15 cellular contexts compared by ENCODE assay signal in genomic region chr19:40229484-40229883, GRCh38. TPM values are rescaled to one million over a fixed set of nuclear protein-coding genes. Genes with fewer than 3 reads are reported as not detected.
DNase-seq lines count a peak whose midpoint lies in the region; ATAC-seq, FAIRE-seq and TF ChIP-seq lines count a peak whose summit lies in the region.
"Had no signal": no experiment of that assay in that cellular context is flagged by ENCODE, and none has a peak within 500 bp of the region (broad histone marks: within the 10 kb centered on the region; RNA-seq: fewer than 3 reads in every experiment).

No MANE protein-coding gene starts in this region.

- intact Hi-C loops in HepG2 (cut with micrococcal nuclease; ENCODE audit: unreplicated experiment): no loop called here
- intact Hi-C loops in right lobe of liver (cut with DNase I): loop anchor here in 1 of 2 donors (10.0 kb wide), 1 partner anchor 45 kb away; no protein-coding TSS in a partner anchor

- no peak overlapping the region for H2AFZ ChIP-seq in HepG2 (ENCODE audit: low read length)

- DNase-seq in HepG2 (ENCODE audit: low spot score): no peak
- no peak for DNase-seq in right lobe of liver
- peak; percentile 81 for DNase-seq in RKO (ENCODE audit: low spot score)
- peak; percentile 10 for DNase-seq in fibroblast of peridontal ligament (ENCODE audit: extremely low read depth)
- no peak for DNase-seq in thoracic aorta (ENCODE audit: low spot score)
- DNase-seq in foreskin melanocyte: no peak
- DNase-seq in Kasumi-1 (lab: John Stamatoyannopoulos, UW): no peak
- DNase-seq: activated CD8-positive, alpha-beta memory T cell treated with anti-CD3 and anti-CD28 coated beads, Interleukin-2, amount 10 ng/mL, durations not matched to agents 7 days and 5 days; CD4-positive, alpha-beta memory T cell; natural killer cell; NCI-H1092; NCI-H774 had no signal

- no peak for FAIRE-seq in HepG2 (lab: Jason Lieb, UNC)

- 42% methylated on average over 3 of the region's 3 CpGs for WGBS in HepG2 (ENCODE audit: low lambda C conversion rate)
- 37% methylated on average over 2 of the region's 3 CpGs for WGBS in right lobe of liver (ENCODE audit: insufficient coverage, low coverage, low lambda C conversion rate, missing lambda C conversion rate)

- TSS peak; percentile 24 for BruUV-seq in HepG2 (replicated peaks; lab: Mats Ljungman, UMichigan)

- H3K27ac ChIP-seq in HepG2 (ENCODE audit: extremely low read length, insufficient read depth, low read length) (no peak overlapping the region), right lobe of liver (no peak overlapping the region), thoracic aorta (peak overlapping the region; percentile 41 to 48)
- H3K27ac ChIP-seq: esophagus muscularis mucosa had no signal

- H4K20me1 ChIP-seq in HepG2 (ENCODE audit: insufficient read depth, low read length): no peaks in the 10 kb centered on the region

- POLR2A ChIA-PET in HepG2 (lab: Yijun Ruan, JAX): interaction anchor here (1.0 kb wide), 1 partner anchor 75 kb away, joined by 3 read pairs; no protein-coding TSS in a partner anchor

- H3K27me3 ChIP-seq in HepG2 (ENCODE audit: control insufficient read depth in 1 of 2, insufficient read depth in 2 of 2, low read length in 2 of 2) (no peaks in the 10 kb centered on the region), right lobe of liver (no peaks in the 10 kb centered on the region), thoracic aorta (replicated peaks; ENCODE audit: insufficient read depth) (peaks cover 9% of the 10 kb centered on the region)

- no peak overlapping the region for H3K4me2 ChIP-seq in HepG2 (ENCODE audit: low read depth, low read length)

- TF ChIP-seq POLR2A in HepG2 (IDR thresholded peaks at IDR 0.05; ENCODE audit: insufficient read depth in 1 of 2, low read depth in 2 of 2, low read length in 2 of 2): no peak
- TF ChIP-seq POLR2A in right lobe of liver (IDR thresholded peaks at IDR 0.05): no peak

- H3K4me1 ChIP-seq in HepG2 (ENCODE audit: insufficient read depth, low read length): peaks cover 86% of the 10 kb centered on the region
- peaks cover 0 to 36% (median 11%) of the 10 kb centered on the region in 4 donors for H3K4me1 ChIP-seq in right lobe of liver
- H3K4me1 ChIP-seq in thoracic aorta (ENCODE audit: control insufficient read depth in 1 of 2, low read depth in 2 of 2): peaks cover 20 to 45% of the 10 kb centered on the region in 2 donors

- CTCF ChIA-PET in HepG2 (lab: Yijun Ruan, JAX; ENCODE audit: low intra/inter-chr PET ratio, low total read pairs): no interaction called here

- TF ChIP-seq CTCF in HepG2 (CRISPR knock-in tag; IDR thresholded peaks at IDR 0.05) (no peak), right lobe of liver (IDR thresholded peaks at IDR 0.05) (no peak), thoracic aorta (IDR thresholded peaks at IDR 0.05) (no peak)

- no peak for TF ChIP-seq RAD21 in HepG2 (CRISPR knock-in tag; IDR thresholded peaks at IDR 0.05)

- H3K4me3 ChIP-seq in HepG2 (replicated peaks in 1 of 3; ENCODE audit: insufficient read depth in 1 of 3, low read depth in 2 of 3, low read length in 3 of 3) (no peak overlapping the region), right lobe of liver (no peak overlapping the region), thoracic aorta (no peak overlapping the region)
- H3K4me3 ChIP-seq: esophagus muscularis mucosa had no signal

- H3K9me3 ChIP-seq in HepG2 (ENCODE audit: low read length) (no peaks in the 10 kb centered on the region), right lobe of liver (no peaks in the 10 kb centered on the region), thoracic aorta (no peaks in the 10 kb centered on the region)
- H3K9me3 ChIP-seq: esophagus muscularis mucosa had no signal

- H3K36me3 ChIP-seq in HepG2 (replicated peaks in 1 of 2; ENCODE audit: control insufficient read depth in 1 of 2, insufficient read depth in 2 of 2, low read length in 2 of 2): peaks cover 0 to 2% of the 10 kb centered on the region in 2 experiments; a peak in 2 of 5 replicates
- peaks cover 0 to 2% (median under 1%) of the 10 kb centered on the region in 4 donors for H3K36me3 ChIP-seq in right lobe of liver
- H3K36me3 ChIP-seq in thoracic aorta: peaks cover 1% of the 10 kb centered on the region

- no peaks in the 10 kb centered on the region for H3K79me2 ChIP-seq in HepG2 (ENCODE audit: insufficient read depth, low read length)

- in situ Hi-C loops in HepG2 (cut with HindIII; ENCODE audit: extremely low pct_ligation_motif_present, low pct_unique_long_range_greater_than_20kb): no loop called here

- TF ChIP-seq EP300 in HepG2 (IDR thresholded peaks at IDR 0.05; ENCODE audit: low read depth in 2 of 2, low read length in 2 of 2): no peak
- TF ChIP-seq EP300 in HepG2 (CRISPR knock-in tag; IDR thresholded peaks at IDR 0.05; ENCODE audit: borderline replicate concordance): no peak

- ATAC-seq in HepG2 (no peak), right lobe of liver (no peak), thoracic aorta (ENCODE audit: insufficient number of reproducible peaks, low FRiP score, low read depth) (peak; percentile 50), HG02571 (IDR thresholded peaks at IDR 0.05; ENCODE audit: unreplicated experiment) (no peak)
- ATAC-seq: activated CD8-positive, alpha-beta memory T cell treated with anti-CD3 and anti-CD28 coated beads, Interleukin-2, amount 10 ng/mL, durations not matched to agents 7 days and 5 days had no signal

- no peak overlapping the region for H3K9ac ChIP-seq in HepG2 (ENCODE audit: insufficient read depth, low read depth, low read length)

RNA-seq across cellular contexts. Expression of gene CCNP, which starts 3.0 kb away (rescaled TPM):
- 0.66 and 1.1 TPM in 2 replicates for total RNA-seq in HepG2 (2016; rRNA removed; fragmentation: Illumina TruSeq; extraction: Trizol)
- 0.20 and 0.35 TPM in 2 replicates for total RNA-seq in HepG2 (2016; cell fraction: cytosol; rRNA removed; fragmentation: Illumina TruSeq; extraction: Trizol; ENCODE audit: low read depth)
- 0.85 and 1.1 TPM in 2 replicates for total RNA-seq in HepG2 (2016; cell fraction: insoluble cytoplasmic fraction; rRNA removed; fragmentation: Illumina TruSeq; extraction: Trizol)
- 0.74 and 0.79 TPM in 2 replicates for total RNA-seq in HepG2 (2016; cell fraction: membrane; rRNA removed; fragmentation: Illumina TruSeq; extraction: Trizol)
- total RNA-seq in HepG2 (2016; cell fraction: nucleus; rRNA removed; fragmentation: Illumina TruSeq; extraction: Trizol): 0.69 and 0.96 TPM in 2 replicates
- 1.8 and 2.8 TPM in 2 replicates for polyA plus RNA-seq in HepG2 (2011; rRNA removed)
- 1.7 and 2.0 TPM in 2 replicates for polyA plus RNA-seq in HepG2 (2011; cell fraction: cytosol; rRNA removed)
- polyA plus RNA-seq in HepG2 (2011; cell fraction: nucleus; rRNA removed): 7.9 and 8.4 TPM in 2 replicates
- polyA plus RNA-seq in HepG2 (2012): 2.0 and 2.9 TPM in 2 replicates
- polyA plus RNA-seq in HepG2 (2016; cell fraction: cytosol; fragmentation: Illumina TruSeq; extraction: Trizol; ENCODE audit: low read depth): 0.25 and 0.58 TPM in 2 replicates
- polyA plus RNA-seq in HepG2 (2016; cell fraction: insoluble cytoplasmic fraction; fragmentation: Illumina TruSeq; extraction: Trizol; ENCODE audit: low read depth): 1.0 and 1.2 TPM in 2 replicates
- polyA plus RNA-seq in HepG2 (2016; cell fraction: membrane; fragmentation: Illumina TruSeq; extraction: Trizol; ENCODE audit: low read depth): 0.49 and 0.52 TPM in 2 replicates
- 2.3 and 2.8 TPM in 2 replicates for polyA plus RNA-seq in HepG2 (2016; cell fraction: nucleus; fragmentation: Illumina TruSeq; extraction: Trizol; ENCODE audit: insufficient read depth, low read depth)
- 0.07 and 2.4 TPM in 2 replicates for polyA minus RNA-seq in HepG2 (2011; rRNA and poly(A)+ RNA removed; ENCODE audit: low replicate concordance)
- 0.79 and 1.1 TPM in 2 replicates for polyA minus RNA-seq in HepG2 (2011; cell fraction: cytosol; rRNA and poly(A)+ RNA removed)
- polyA minus RNA-seq in HepG2 (2011; cell fraction: nucleus; rRNA and poly(A)+ RNA removed): 0.90 and 1.2 TPM in 2 replicates
- total RNA-seq in right lobe of liver: 1 to 10 TPM; 1.5 to 8.7 (median 3.9) TPM
- 1 to 10 TPM in 1 of 2 donors, not detected in 1; 1.6 TPM for total RNA-seq in thoracic aorta
- total RNA-seq: skeletal muscle tissue had no signal
- polyA plus RNA-seq: CD4-positive, alpha-beta memory T cell had no signal

RNA-seq across cellular contexts. Expression of gene TTC9B, which starts 11.3 kb away (rescaled TPM):
- not detected in 2 replicates for total RNA-seq in HepG2 (2016; rRNA removed; fragmentation: Illumina TruSeq; extraction: Trizol)
- total RNA-seq in HepG2 (2016; cell fraction: cytosol; rRNA removed; fragmentation: Illumina TruSeq; extraction: Trizol; ENCODE audit: low read depth): not detected in 2 replicates
- total RNA-seq in HepG2 (2016; cell fraction: insoluble cytoplasmic fraction; rRNA removed; fragmentation: Illumina TruSeq; extraction: Trizol): not detected in 2 replicates
- not detected in 2 replicates for total RNA-seq in HepG2 (2016; cell fraction: membrane; rRNA removed; fragmentation: Illumina TruSeq; extraction: Trizol)
- total RNA-seq in HepG2 (2016; cell fraction: nucleus; rRNA removed; fragmentation: Illumina TruSeq; extraction: Trizol): not detected in 2 replicates
- not detected in 2 replicates for polyA plus RNA-seq in HepG2 (2011; rRNA removed)
- not detected in 2 replicates for polyA plus RNA-seq in HepG2 (2011; cell fraction: cytosol; rRNA removed)
- 0.05 TPM in 1 of 2 replicates, not detected in the other for polyA plus RNA-seq in HepG2 (2011; cell fraction: nucleus; rRNA removed)
- polyA plus RNA-seq in HepG2 (2012): 0.08 and 0.27 TPM in 2 replicates
- polyA plus RNA-seq in HepG2 (2016; cell fraction: cytosol; fragmentation: Illumina TruSeq; extraction: Trizol; ENCODE audit: low read depth): not detected in 2 replicates
- polyA plus RNA-seq in HepG2 (2016; cell fraction: insoluble cytoplasmic fraction; fragmentation: Illumina TruSeq; extraction: Trizol; ENCODE audit: low read depth): not detected in 2 replicates
- polyA plus RNA-seq in HepG2 (2016; cell fraction: membrane; fragmentation: Illumina TruSeq; extraction: Trizol; ENCODE audit: low read depth): not detected in 2 replicates
- polyA plus RNA-seq in HepG2 (2016; cell fraction: nucleus; fragmentation: Illumina TruSeq; extraction: Trizol; ENCODE audit: insufficient read depth, low read depth): not detected in 2 replicates
- not detected in 2 replicates for polyA minus RNA-seq in HepG2 (2011; rRNA and poly(A)+ RNA removed; ENCODE audit: low replicate concordance)
- polyA minus RNA-seq in HepG2 (2011; cell fraction: cytosol; rRNA and poly(A)+ RNA removed): not detected in 2 replicates
- polyA minus RNA-seq in HepG2 (2011; cell fraction: nucleus; rRNA and poly(A)+ RNA removed): not detected in 2 replicates
- total RNA-seq in right lobe of liver: not detected
- total RNA-seq in thoracic aorta: not detected
- total RNA-seq: activated CD8-positive, alpha-beta memory T cell treated with anti-CD3 and anti-CD28 coated beads, Interleukin-2, amount 10 ng/mL, durations not matched to agents 7 days and 5 days; CD4-positive, alpha-beta memory T cell; esophagus muscularis mucosa; natural killer cell; skeletal muscle tissue had no signal
- polyA plus RNA-seq: CD4-positive, alpha-beta memory T cell had no signal

RNA-seq across cellular contexts. Expression of gene MAP3K10, which starts 38.3 kb away (rescaled TPM):
- total RNA-seq in HepG2 (2016; rRNA removed; fragmentation: Illumina TruSeq; extraction: Trizol) (1.9 and 3.4 TPM in 2 replicates), right lobe of liver (1 to 10 TPM; 4.2 to 7.0 (median 6.5) TPM), thoracic aorta (10 to 100 TPM; 30.2 to 32.5 TPM)
- 3.4 and 3.7 TPM in 2 replicates for total RNA-seq in HepG2 (2016; cell fraction: cytosol; rRNA removed; fragmentation: Illumina TruSeq; extraction: Trizol; ENCODE audit: low read depth)
- 1.5 and 4.3 TPM in 2 replicates for total RNA-seq in HepG2 (2016; cell fraction: insoluble cytoplasmic fraction; rRNA removed; fragmentation: Illumina TruSeq; extraction: Trizol)
- 2.3 and 3.1 TPM in 2 replicates for total RNA-seq in HepG2 (2016; cell fraction: membrane; rRNA removed; fragmentation: Illumina TruSeq; extraction: Trizol)
- total RNA-seq in HepG2 (2016; cell fraction: nucleus; rRNA removed; fragmentation: Illumina TruSeq; extraction: Trizol): 4.8 and 6.5 TPM in 2 replicates
- polyA plus RNA-seq in HepG2 (2011; rRNA removed): 5.0 and 6.7 TPM in 2 replicates
- 2.4 and 4.6 TPM in 2 replicates for polyA plus RNA-seq in HepG2 (2011; cell fraction: cytosol; rRNA removed)
- 28.9 and 39.9 TPM in 2 replicates for polyA plus RNA-seq in HepG2 (2011; cell fraction: nucleus; rRNA removed)
- polyA plus RNA-seq in HepG2 (2012): 4.5 and 7.7 TPM in 2 replicates
- polyA plus RNA-seq in HepG2 (2016; cell fraction: cytosol; fragmentation: Illumina TruSeq; extraction: Trizol; ENCODE audit: low read depth): 1.1 and 1.2 TPM in 2 replicates
- 2.1 and 3.6 TPM in 2 replicates for polyA plus RNA-seq in HepG2 (2016; cell fraction: insoluble cytoplasmic fraction; fragmentation: Illumina TruSeq; extraction: Trizol; ENCODE audit: low read depth)
- 2.5 and 3.9 TPM in 2 replicates for polyA plus RNA-seq in HepG2 (2016; cell fraction: membrane; fragmentation: Illumina TruSeq; extraction: Trizol; ENCODE audit: low read depth)
- 14.6 and 16.4 TPM in 2 replicates for polyA plus RNA-seq in HepG2 (2016; cell fraction: nucleus; fragmentation: Illumina TruSeq; extraction: Trizol; ENCODE audit: insufficient read depth, low read depth)
- 9.5 and 13.6 TPM in 2 replicates for polyA minus RNA-seq in HepG2 (2011; rRNA and poly(A)+ RNA removed; ENCODE audit: low replicate concordance)
- 3.7 and 4.1 TPM in 2 replicates for polyA minus RNA-seq in HepG2 (2011; cell fraction: cytosol; rRNA and poly(A)+ RNA removed)
- polyA minus RNA-seq in HepG2 (2011; cell fraction: nucleus; rRNA and poly(A)+ RNA removed): 9.0 and 9.3 TPM in 2 replicates

RNA-seq across cellular contexts. Expression of gene AKT2, which starts 55.7 kb away (rescaled TPM):
- total RNA-seq in HepG2 (2016; rRNA removed; fragmentation: Illumina TruSeq; extraction: Trizol) (82.1 and 82.7 TPM in 2 replicates), right lobe of liver (100 to 1,000 TPM in 3 of 6 experiments, 10 to 100 TPM in 3; 83.2 to 132 (median 107) TPM), thoracic aorta (100 to 1,000 TPM in 1 of 2 donors, 10 to 100 TPM in 1; 94.5 to 138 TPM)
- 42.1 and 44.9 TPM in 2 replicates for total RNA-seq in HepG2 (2016; cell fraction: cytosol; rRNA removed; fragmentation: Illumina TruSeq; extraction: Trizol; ENCODE audit: low read depth)
- total RNA-seq in HepG2 (2016; cell fraction: insoluble cytoplasmic fraction; rRNA removed; fragmentation: Illumina TruSeq; extraction: Trizol): 70.8 and 81.6 TPM in 2 replicates
- total RNA-seq in HepG2 (2016; cell fraction: membrane; rRNA removed; fragmentation: Illumina TruSeq; extraction: Trizol): 96.0 and 104 TPM in 2 replicates
- total RNA-seq in HepG2 (2016; cell fraction: nucleus; rRNA removed; fragmentation: Illumina TruSeq; extraction: Trizol): 55.8 and 67.9 TPM in 2 replicates
- polyA plus RNA-seq in HepG2 (2011; rRNA removed): 173 and 182 TPM in 2 replicates
- polyA plus RNA-seq in HepG2 (2011; cell fraction: cytosol; rRNA removed): 88.4 and 94.7 TPM in 2 replicates
- polyA plus RNA-seq in HepG2 (2011; cell fraction: nucleus; rRNA removed): 432 and 533 TPM in 2 replicates
- 72.7 and 74.6 TPM in 2 replicates for polyA plus RNA-seq in HepG2 (2012)
- polyA plus RNA-seq in HepG2 (2016; cell fraction: cytosol; fragmentation: Illumina TruSeq; extraction: Trizol; ENCODE audit: low read depth): 39.5 and 46.3 TPM in 2 replicates
- 92.6 and 106 TPM in 2 replicates for polyA plus RNA-seq in HepG2 (2016; cell fraction: insoluble cytoplasmic fraction; fragmentation: Illumina TruSeq; extraction: Trizol; ENCODE audit: low read depth)
- 95.0 and 114 TPM in 2 replicates for polyA plus RNA-seq in HepG2 (2016; cell fraction: membrane; fragmentation: Illumina TruSeq; extraction: Trizol; ENCODE audit: low read depth)
- 169 and 178 TPM in 2 replicates for polyA plus RNA-seq in HepG2 (2016; cell fraction: nucleus; fragmentation: Illumina TruSeq; extraction: Trizol; ENCODE audit: insufficient read depth, low read depth)
- 115 and 187 TPM in 2 replicates for polyA minus RNA-seq in HepG2 (2011; rRNA and poly(A)+ RNA removed; ENCODE audit: low replicate concordance)
- 55.0 and 56.5 TPM in 2 replicates for polyA minus RNA-seq in HepG2 (2011; cell fraction: cytosol; rRNA and poly(A)+ RNA removed)
- 77.1 and 89.5 TPM in 2 replicates for polyA minus RNA-seq in HepG2 (2011; cell fraction: nucleus; rRNA and poly(A)+ RNA removed)

Comparison
In these comparisons a context has a peak if more than half of its experiments do, and no peak if none do; other contexts are left out.
1. DNase-seq: peak in RKO (single experiment) and fibroblast of peridontal ligament (single experiment); none in HepG2 (single experiment), right lobe of liver (0 of 3), thoracic aorta (single experiment), foreskin melanocyte (single experiment) and Kasumi-1 (0 of 2).
2. H3K27ac ChIP-seq: peak in thoracic aorta (2 of 2); none in HepG2 (single experiment) and right lobe of liver (0 of 3).